9 cellular contexts compared by ENCODE assay signal in genomic region chr1:30718091-30718635, GRCh38. TPM values are rescaled to one million over a fixed set of nuclear protein-coding genes. Genes with fewer than 3 reads are reported as not detected.
DNase-seq lines count a peak whose midpoint lies in the region; ATAC-seq and TF ChIP-seq lines count a peak whose summit lies in the region.
"Had no signal": no experiment of that assay in that cellular context is flagged by ENCODE, and none has a peak within 500 bp of the region (broad histone marks: within the 10 kb centered on the region; RNA-seq: fewer than 3 reads in every experiment).

No MANE protein-coding gene starts in this region.

- peak overlapping the region in 9 of 11 experiments; percentile 66 to 79 (median 72); a peak in 15 of 22 replicates for H3K27ac ChIP-seq in BLaER1 treated with 17β-estradiol and CSF1 and Interleukin-3, amounts not matched to agents 10 nM and 100 nM
- peak overlapping the region in 2 of 3 donors; percentile 40 to 54 for H3K27ac ChIP-seq in right lobe of liver

- H3K4me3 ChIP-seq in BLaER1 treated with 17β-estradiol and CSF1 and Interleukin-3, amounts not matched to agents 10 nM and 100 nM, result peak overlapping the region; percentile 54 to 74 (median 64)
- peak overlapping the region in 2 of 3 donors; percentile 18 to 44 for H3K4me3 ChIP-seq in right lobe of liver

- peaks cover 44 to 62% (median 53%) of the 10 kb centered on the region in 10 experiments for H3K4me1 ChIP-seq in BLaER1 treated with 17β-estradiol and CSF1 and Interleukin-3, amounts not matched to agents 10 nM and 100 nM
- peaks cover 0 to 7% (median 0%) of the 10 kb centered on the region in 4 donors for H3K4me1 ChIP-seq in right lobe of liver

- peaks cover 0 to 35% (median 7%) of the 10 kb centered on the region in 11 experiments; a peak in 13 of 22 replicates for H4K20me1 ChIP-seq in BLaER1 treated with 17β-estradiol and CSF1 and Interleukin-3, amounts not matched to agents 10 nM and 100 nM

- H3K27me3 ChIP-seq in BLaER1 treated with 17β-estradiol and CSF1 and Interleukin-3, amounts not matched to agents 10 nM and 100 nM, result no peaks in the 10 kb centered on the region
- H3K27me3 ChIP-seq in right lobe of liver, result no peaks in the 10 kb centered on the region

- TF ChIP-seq POLR2A in right lobe of liver (IDR thresholded peaks at IDR 0.05), result no peak

- peak; percentile 87 for ATAC-seq in GM19397 (IDR thresholded peaks at IDR 0.05; ENCODE audit: unreplicated experiment)
- ATAC-seq in HG03521 (IDR thresholded peaks at IDR 0.05; ENCODE audit: unreplicated experiment), result peak; percentile 84
- ATAC-seq in right lobe of liver, result peak; percentile 78 to 90 (median 86)

- DNase-seq in NCI-H748 (lab: John Stamatoyannopoulos, UW; ENCODE audit: unreplicated experiment) (peak; percentile 95), dedifferentiated amniotic fluid mesenchymal stem cell (ENCODE audit: extremely low spot score) (peak; percentile 98), right lobe of liver (peak; percentile 100)
- DNase-seq in activated CD4-positive, alpha-beta T cell treated with anti-CD3 and anti-CD28 coated beads, Interleukin-2, amount 50 U/mL, for 24 hours (ENCODE audit: low read depth in 1 of 2, low spot score in 1 of 2), result peak; percentile 99 to 100
- DNase-seq in stimulated activated CD4-positive, alpha-beta T cell treated with anti-CD3 and anti-CD28 coated beads, Interleukin-4, amount 100 ng/mL, for 24 hours, result peak; percentile 99

- peak overlapping the region in 10 of 11 experiments; percentile 65 to 79 (median 74); a peak in 16 of 22 replicates for H3K9ac ChIP-seq in BLaER1 treated with 17β-estradiol and CSF1 and Interleukin-3, amounts not matched to agents 10 nM and 100 nM

- H3K9me3 ChIP-seq in BLaER1 treated with 17β-estradiol and CSF1 and Interleukin-3, amounts not matched to agents 10 nM and 100 nM (replicated peaks in 1 of 11), result peaks cover 0 to 12% (median 10%) of the 10 kb centered on the region in 11 experiments; a peak in 9 of 22 replicates
- H3K9me3 ChIP-seq in right lobe of liver, result no peaks in the 10 kb centered on the region

- 0% methylated on average over 33 of the region's 50 CpGs for WGBS in right lobe of liver (ENCODE audit: insufficient coverage, low coverage, low lambda C conversion rate, missing lambda C conversion rate)

- TF ChIP-seq CTCF in right lobe of liver (IDR thresholded peaks at IDR 0.05), result no peak

- intact Hi-C loops in right lobe of liver (cut with DNase I), result no loop called here

- H3K4me2 ChIP-seq in BLaER1 treated with 17β-estradiol and CSF1 and Interleukin-3, amounts not matched to agents 10 nM and 100 nM, result peak overlapping the region in 10 of 11 experiments; percentile 69 to 85 (median 80); a peak in 17 of 22 replicates

- H3K36me3 ChIP-seq in BLaER1 treated with 17β-estradiol and CSF1 and Interleukin-3, amounts not matched to agents 10 nM and 100 nM, result no peaks in the 10 kb centered on the region
- no peaks in the 10 kb centered on the region for H3K36me3 ChIP-seq in right lobe of liver

RNA-seq across cellular contexts. Expression of gene MATN1, which starts 5.2 kb away (rescaled TPM):
- total RNA-seq in right lobe of liver, result not detected
- total RNA-seq: T-helper 1 cell treated with Interleukin-12 subunit alpha and Interleukin-12 subunit beta and Interleukin-4 antibody, amounts not matched to agents 30 ng/mL and 1 ng/mL, for 36 hours had no signal

RNA-seq across cellular contexts. Expression of gene LAPTM5, which starts 39.4 kb away (rescaled TPM):
- total RNA-seq in right lobe of liver, result 10 to 100 TPM; 21.2 to 81.0 (median 29.8) TPM

Comparison
In these comparisons a context has a peak if more than half of its experiments do, and no peak if none do; other contexts are left out.
1. Peak in every context shown above with its lines: DNase-seq, ATAC-seq, H3K4me3 ChIP-seq and H3K27ac ChIP-seq.